ENCODE assay signal across 14 cellular contexts in the genomic region with DNA sequence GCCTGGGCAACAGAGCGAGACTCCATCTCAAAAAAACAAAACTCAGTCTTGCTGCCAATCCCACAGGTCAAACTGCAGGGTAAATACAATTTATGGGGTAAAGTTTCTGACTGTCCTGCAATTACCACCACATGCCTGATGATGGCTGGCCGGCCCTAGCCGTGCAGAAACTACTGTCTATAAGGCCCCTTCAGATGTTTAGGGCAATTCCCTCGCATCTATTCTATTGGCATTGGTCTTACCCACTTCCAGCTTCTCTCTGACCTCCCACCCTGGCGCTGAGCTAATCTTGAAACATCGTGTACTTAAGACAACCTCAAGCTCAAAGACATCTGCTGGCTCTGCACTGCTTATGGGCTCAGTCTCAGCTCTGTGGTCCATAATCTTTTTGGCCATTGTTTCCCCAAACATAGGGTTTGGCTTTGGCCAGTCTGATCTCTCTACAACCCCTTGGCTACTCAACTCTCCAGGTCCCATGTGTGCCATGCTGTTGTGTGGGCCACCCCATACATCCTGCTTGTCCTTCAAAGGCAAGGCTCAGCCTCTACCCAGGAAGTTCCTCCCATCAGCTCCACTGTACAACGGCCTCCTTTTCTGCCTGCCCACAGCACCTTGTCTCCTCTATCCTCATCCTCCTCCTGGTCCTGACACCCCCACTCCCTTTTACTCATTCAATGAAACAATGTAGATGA. TPM values are rescaled to one million over a fixed set of nuclear protein-coding genes. Genes with fewer than 3 reads are reported as not detected.
DNase-seq lines count a peak whose midpoint lies in the region; TF ChIP-seq lines count a peak whose summit lies in the region.
"Had no signal": no experiment of that assay in that cellular context is flagged by ENCODE, and none has a peak within 500 bp of the region (broad histone marks: within the 10 kb centered on the region; RNA-seq: fewer than 3 reads in every experiment).

No MANE protein-coding gene starts in this region.

- H3K27me3 Mint-ChIP-seq in activated naive CD8-positive, alpha-beta T cell, result no peaks in the 10 kb centered on the region
- no peaks in the 10 kb centered on the region for H3K27me3 Mint-ChIP-seq in mesothelial cell of epicardium (ENCODE audit: low read depth)

- peaks cover 0 to 59% (median 19%) of the 10 kb centered on the region in 11 experiments; a peak in 13 of 22 replicates for H4K20me1 ChIP-seq in BLaER1 treated with 17β-estradiol and CSF1 and Interleukin-3, amounts not matched to agents 10 nM and 100 nM

- H3K36me3 Mint-ChIP-seq in activated naive CD8-positive, alpha-beta T cell, result peaks cover 16% of the 10 kb centered on the region
- H3K36me3 Mint-ChIP-seq in mesothelial cell of epicardium, result peaks cover 6% of the 10 kb centered on the region

- H3K27ac Mint-ChIP-seq in activated naive CD8-positive, alpha-beta T cell, result peak overlapping the region; percentile 93
- H3K27ac Mint-ChIP-seq in mesothelial cell of epicardium, result peak overlapping the region; percentile 30

- no peaks in the 10 kb centered on the region for H3K27me3 ChIP-seq in BLaER1 treated with 17β-estradiol and CSF1 and Interleukin-3, amounts not matched to agents 10 nM and 100 nM

- H3K36me3 ChIP-seq in BLaER1 treated with 17β-estradiol and CSF1 and Interleukin-3, amounts not matched to agents 10 nM and 100 nM, result peaks cover 0 to 12% (median 5%) of the 10 kb centered on the region in 11 experiments; a peak in 6 of 22 replicates

- peak overlapping the region; percentile 67 for H3K4me3 Mint-ChIP-seq in activated naive CD8-positive, alpha-beta T cell
- H3K4me3 Mint-ChIP-seq in mesothelial cell of epicardium, result no peak overlapping the region

- TF ChIP-seq CTCF in GM12874 (IDR thresholded peaks at IDR 0.05; ENCODE audit: insufficient read depth, low read depth, low read length) (0 out of 2 replicates have a peak, but pooled peaks have one; percentile 8), mesothelial cell of epicardium (IDR thresholded peaks at IDR 0.05; ENCODE audit: unreplicated experiment) (no peak)

- H3K4me1 Mint-ChIP-seq in activated naive CD8-positive, alpha-beta T cell (ENCODE audit: low read depth), result peaks cover 83% of the 10 kb centered on the region
- H3K4me1 Mint-ChIP-seq in mesothelial cell of epicardium, result peaks cover 27% of the 10 kb centered on the region

- H3K4me1 ChIP-seq in BLaER1 treated with 17β-estradiol and CSF1 and Interleukin-3, amounts not matched to agents 10 nM and 100 nM, result peaks cover 97 to 100% (median 99%) of the 10 kb centered on the region in 10 experiments

- H3K9ac ChIP-seq in BLaER1 treated with 17β-estradiol and CSF1 and Interleukin-3, amounts not matched to agents 10 nM and 100 nM, result peak overlapping the region in 10 of 11 experiments; percentile 20 to 77 (median 64); a peak in 16 of 22 replicates

- no peak overlapping the region for H3K4me3 ChIP-seq in BLaER1 treated with 17β-estradiol and CSF1 and Interleukin-3, amounts not matched to agents 10 nM and 100 nM
- H3K4me3 ChIP-seq: mucosa of descending colon, SK-N-MC had no signal

- H3K9me3 ChIP-seq in BLaER1 treated with 17β-estradiol and CSF1 and Interleukin-3, amounts not matched to agents 10 nM and 100 nM (replicated peaks in 1 of 11), result no peaks in the 10 kb centered on the region
- H3K9me3 ChIP-seq: mucosa of descending colon had no signal

- peak overlapping the region; percentile 75 to 97 (median 86) for H3K4me2 ChIP-seq in BLaER1 treated with 17β-estradiol and CSF1 and Interleukin-3, amounts not matched to agents 10 nM and 100 nM

- H3K27ac ChIP-seq in BLaER1 treated with 17β-estradiol and CSF1 and Interleukin-3, amounts not matched to agents 10 nM and 100 nM, result peak overlapping the region; percentile 24 to 90 (median 67); a peak in 18 of 22 replicates
- H3K27ac ChIP-seq: SK-N-MC had no signal

- no peak for DNase-seq in mesothelial cell of epicardium (ENCODE audit: low spot score in 2 of 2, unreplicated experiment in 2 of 2)
- no peak for DNase-seq in NCI-H2107 treated with DMSO at 0.1 percent for 48 hours (lab: John Stamatoyannopoulos, UW; ENCODE audit: unreplicated experiment)
- no peak for DNase-seq in GM03348 (ENCODE audit: low spot score)
- no peak for DNase-seq in NCI-H748 treated with DMSO at 0.1 percent for 48 hours (lab: John Stamatoyannopoulos, UW)
- DNase-seq in mucosa of gallbladder (ENCODE audit: low spot score), result no peak
- DNase-seq: Calu3, cortex of kidney, mucosa of descending colon had no signal

- H3K9me3 Mint-ChIP-seq in activated naive CD8-positive, alpha-beta T cell (ENCODE audit: low read depth), result no peaks in the 10 kb centered on the region
- no peaks in the 10 kb centered on the region for H3K9me3 Mint-ChIP-seq in mesothelial cell of epicardium

RNA-seq across cellular contexts. Expression of a gene that starts 16.6 kb away (rescaled TPM):
- total RNA-seq in mesothelial cell of epicardium (8.9 to 9.9 TPM (median 9.8 TPM) in 3 replicates), mucosa of gallbladder (19.1 TPM)

RNA-seq across cellular contexts. Expression of a gene that starts 38.3 kb away (rescaled TPM):
- total RNA-seq in mesothelial cell of epicardium (not detected in 3 replicates), mucosa of gallbladder (not detected)
- total RNA-seq: glomerular endothelial cell, subcutaneous adipose tissue had no signal
